Comparison of ENCODE assay signal across 1 cellular context in the genomic region with DNA sequence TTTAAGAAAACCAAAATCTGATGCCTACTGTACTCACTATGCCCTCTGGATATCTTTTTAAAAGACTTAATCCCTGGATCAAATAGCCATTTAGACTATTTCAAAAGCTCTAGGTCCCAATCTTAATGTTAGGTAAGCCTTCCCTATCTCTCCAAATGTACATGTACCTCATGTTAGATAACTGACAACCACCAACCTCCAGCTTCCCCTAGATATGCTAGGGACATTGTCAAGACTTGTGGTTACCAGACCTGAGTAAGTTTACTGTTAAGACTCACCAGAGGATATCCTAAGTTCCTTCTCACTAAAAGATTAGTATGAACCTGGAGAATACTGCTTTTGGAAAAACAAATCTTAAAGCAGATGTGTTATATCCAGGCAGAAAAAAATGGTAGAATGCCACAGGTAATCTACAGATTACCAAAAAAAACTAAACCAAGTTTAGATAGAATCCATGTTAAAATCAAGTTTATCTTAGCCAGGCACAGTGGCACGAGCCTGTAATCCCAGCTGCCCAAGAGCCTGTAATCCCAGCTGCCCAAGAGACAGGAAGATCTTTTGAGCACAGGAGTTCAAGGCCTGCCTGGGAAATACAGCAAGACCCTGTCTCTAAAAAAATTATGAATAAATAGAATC.
TF ChIP-seq lines count a peak whose summit lies in the region.

No MANE protein-coding gene starts in this region.

TF ChIP-seq in K562, 482 proteins besides CTCF, POLR2A, EP300 and RAD21 (continued from another document):
- TF ChIP-seq, protein P1, sequence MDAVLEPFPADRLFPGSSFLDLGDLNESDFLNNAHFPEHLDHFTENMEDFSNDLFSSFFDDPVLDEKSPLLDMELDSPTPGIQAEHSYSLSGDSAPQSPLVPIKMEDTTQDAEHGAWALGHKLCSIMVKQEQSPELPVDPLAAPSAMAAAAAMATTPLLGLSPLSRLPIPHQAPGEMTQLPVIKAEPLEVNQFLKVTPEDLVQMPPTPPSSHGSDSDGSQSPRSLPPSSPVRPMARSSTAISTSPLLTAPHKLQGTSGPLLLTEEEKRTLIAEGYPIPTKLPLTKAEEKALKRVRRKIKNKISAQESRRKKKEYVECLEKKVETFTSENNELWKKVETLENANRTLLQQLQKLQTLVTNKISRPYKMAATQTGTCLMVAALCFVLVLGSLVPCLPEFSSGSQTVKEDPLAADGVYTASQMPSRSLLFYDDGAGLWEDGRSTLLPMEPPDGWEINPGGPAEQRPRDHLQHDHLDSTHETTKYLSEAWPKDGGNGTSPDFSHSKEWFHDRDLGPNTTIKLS (IDR thresholded peaks at IDR 0.05; ENCODE audit: borderline replicate concordance, low read depth): no peak
- no peak for TF ChIP-seq FOXO4 (CRISPR knock-in tag; IDR thresholded peaks at IDR 0.05)
- no peak for TF ChIP-seq YY1 (IDR thresholded peaks at IDR 0.05; ENCODE audit: borderline replicate concordance in 1 of 3, control insufficient read depth in 1 of 3, extremely low read depth in 1 of 3, insufficient read depth in 3 of 3, insufficient read length in 1 of 3, insufficient replicate concordance in 2 of 3, low read depth in 1 of 3, low read length in 2 of 3)
- TF ChIP-seq MAFF (IDR thresholded peaks at IDR 0.05; ENCODE audit: low read length): no peak
